Comparison of ENCODE assay signal across 16 cellular contexts in the genomic region with DNA sequence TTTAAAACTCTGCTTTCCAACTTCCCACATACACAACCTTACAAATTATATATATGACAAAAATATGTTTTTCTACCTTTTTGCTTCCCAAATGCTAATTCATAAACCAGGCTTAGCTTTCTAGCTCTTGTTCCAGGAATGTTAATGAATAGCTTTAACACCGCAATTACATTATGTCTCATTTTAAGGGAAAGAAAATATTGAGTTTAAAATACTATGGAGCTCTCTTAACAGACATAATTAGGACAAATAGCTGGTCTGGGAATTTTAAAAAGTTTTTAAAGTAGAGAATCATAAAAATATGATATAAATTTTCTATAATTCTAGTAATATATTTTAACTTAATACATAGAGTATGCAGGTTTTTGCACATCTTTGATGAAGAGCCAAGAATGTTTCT.
A peak's percentile ranks its signal among the peaks of the same experiment; 100 is the strongest.
DNase-seq lines count a peak whose midpoint lies in the region; ATAC-seq and TF ChIP-seq lines count a peak whose summit lies in the region.
"Had no signal": no experiment of that assay in that cellular context is flagged by ENCODE, and none has a peak within 500 bp of the region (broad histone marks: within the 10 kb centered on the region; RNA-seq: fewer than 3 reads in every experiment).

No MANE protein-coding gene starts in this region.

- H3K9ac ChIP-seq in muscle layer of colon (ENCODE audit: low read length), result no peak overlapping the region
- H3K9ac ChIP-seq: BLaER1 treated with 17β-estradiol and CSF1 and Interleukin-3, amounts not matched to agents 10 nM and 100 nM had no signal

- H3K4me3 ChIP-seq in left ventricle myocardium inferior, result no peak overlapping the region
- no peak overlapping the region for H3K4me3 ChIP-seq in esophagus muscularis mucosa
- H3K4me3 ChIP-seq in muscle layer of colon (ENCODE audit: low read depth in 1 of 2, low read length in 2 of 2), result no peak overlapping the region
- no peak overlapping the region for H3K4me3 ChIP-seq in tibial artery
- H3K4me3 ChIP-seq: BLaER1 treated with 17β-estradiol and CSF1 and Interleukin-3, amounts not matched to agents 10 nM and 100 nM; GM12878 had no signal

- TF ChIP-seq CTCF in left ventricle myocardium inferior (IDR thresholded peaks at IDR 0.05; ENCODE audit: borderline replicate concordance), result no peak
- TF ChIP-seq CTCF in esophagus muscularis mucosa (IDR thresholded peaks at IDR 0.05), result no peak
- TF ChIP-seq CTCF in tibial artery (IDR thresholded peaks at IDR 0.05), result no peak

- intact Hi-C loops in left ventricle myocardium inferior (cut with micrococcal nuclease) (no loop called here), Right ventricle myocardium inferior (cut with DNase I) (loop anchor here (5.0 to 10.0 kb wide), 3 partner anchors 142 to 860 kb away; no protein-coding TSS in a partner anchor), esophagus muscularis mucosa (cut with DNase I) (loop anchor here (5.0 kb wide), 2 partner anchors 142 to 232 kb away; no protein-coding TSS in a partner anchor), tibial artery (cut with DNase I; ENCODE audit: low total_unique reads) (loop anchor here (10.0 kb wide), 1 partner anchor 230 kb away; no protein-coding TSS in a partner anchor)

- no peaks in the 10 kb centered on the region for H3K9me3 ChIP-seq in left ventricle myocardium inferior (replicated peaks)
- no peaks in the 10 kb centered on the region for H3K9me3 ChIP-seq in esophagus muscularis mucosa
- H3K9me3 ChIP-seq in muscle layer of colon (ENCODE audit: low read length), result no peaks in the 10 kb centered on the region
- H3K9me3 ChIP-seq in tibial artery, result no peaks in the 10 kb centered on the region
- H3K9me3 ChIP-seq: BLaER1 treated with 17β-estradiol and CSF1 and Interleukin-3, amounts not matched to agents 10 nM and 100 nM had no signal

- no peak for ATAC-seq in Right ventricle myocardium inferior
- no peak for ATAC-seq in HG03457 (IDR thresholded peaks at IDR 0.05; ENCODE audit: unreplicated experiment)
- ATAC-seq: CD8-positive, alpha-beta T cell; GM12878 had no signal

- H3K36me3 ChIP-seq in left ventricle myocardium inferior, result no peaks in the 10 kb centered on the region
- H3K36me3 ChIP-seq in esophagus muscularis mucosa, result no peaks in the 10 kb centered on the region
- H3K36me3 ChIP-seq in muscle layer of colon (ENCODE audit: insufficient read depth, low read length), result no peaks in the 10 kb centered on the region
- no peaks in the 10 kb centered on the region for H3K36me3 ChIP-seq in tibial artery
- H3K36me3 ChIP-seq: BLaER1 treated with 17β-estradiol and CSF1 and Interleukin-3, amounts not matched to agents 10 nM and 100 nM had no signal

- H3K27ac ChIP-seq in left ventricle myocardium inferior (replicated peaks) (peak overlapping the region; percentile 68), esophagus muscularis mucosa (replicated peaks in 1 of 4) (peak overlapping the region; percentile 32 to 70 (median 59)), muscle layer of colon (ENCODE audit: low read depth, low read length) (peak overlapping the region; percentile 72), tibial artery (peak overlapping the region; percentile 61 to 67)
- H3K27ac ChIP-seq: BLaER1 treated with 17β-estradiol and CSF1 and Interleukin-3, amounts not matched to agents 10 nM and 100 nM had no signal

- no peak for TF ChIP-seq POLR2A in esophagus muscularis mucosa (IDR thresholded peaks at IDR 0.05; ENCODE audit: low read depth)

- TF ChIP-seq EP300 in esophagus muscularis mucosa (IDR thresholded peaks at IDR 0.05), result no peak

- H3K4me1 ChIP-seq in left ventricle myocardium inferior (peaks cover 80% of the 10 kb centered on the region), esophagus muscularis mucosa (peaks cover 24 to 79% (median 62%) of the 10 kb centered on the region in 4 donors), muscle layer of colon (ENCODE audit: insufficient read depth, low read length) (peaks cover 32% of the 10 kb centered on the region), tibial artery (peaks cover 0 to 65% (median 26%) of the 10 kb centered on the region in 4 donors)

- H3K27me3 ChIP-seq in left ventricle myocardium inferior (ENCODE audit: low read depth) (no peaks in the 10 kb centered on the region), esophagus muscularis mucosa (no peaks in the 10 kb centered on the region), muscle layer of colon (ENCODE audit: control insufficient read depth in 1 of 2, insufficient read depth in 2 of 2, low read length in 2 of 2) (no peaks in the 10 kb centered on the region), tibial artery (no peaks in the 10 kb centered on the region)
- H3K27me3 ChIP-seq: BLaER1 treated with 17β-estradiol and CSF1 and Interleukin-3, amounts not matched to agents 10 nM and 100 nM had no signal

- DNase-seq in left ventricle myocardium inferior (no peak), Right ventricle myocardium inferior (ENCODE audit: missing footprints) (no peak), esophagus muscularis mucosa (ENCODE audit: extremely low spot score) (no peak), tibial artery (no peak)
- no peak for DNase-seq in stimulated activated naive CD4-positive, alpha-beta T cell treated with Interleukin-2 at 50 U/mL for 16 hours (lab: John Stamatoyannopoulos, UW)
- no peak for DNase-seq in effector CD8-positive, alpha-beta T cell (lab: John Stamatoyannopoulos, UW)
- DNase-seq: 8988T; Calu3; CD8-positive, alpha-beta T cell; DMS79 treated with DMSO at 0.1 percent for 48 hours; GF-D8; H9 had no signal

- WGBS in esophagus muscularis mucosa, result 73% methylated on average over 1 of the region's 1 CpG
